8 cellular contexts compared by ENCODE assay signal in the genomic region with DNA sequence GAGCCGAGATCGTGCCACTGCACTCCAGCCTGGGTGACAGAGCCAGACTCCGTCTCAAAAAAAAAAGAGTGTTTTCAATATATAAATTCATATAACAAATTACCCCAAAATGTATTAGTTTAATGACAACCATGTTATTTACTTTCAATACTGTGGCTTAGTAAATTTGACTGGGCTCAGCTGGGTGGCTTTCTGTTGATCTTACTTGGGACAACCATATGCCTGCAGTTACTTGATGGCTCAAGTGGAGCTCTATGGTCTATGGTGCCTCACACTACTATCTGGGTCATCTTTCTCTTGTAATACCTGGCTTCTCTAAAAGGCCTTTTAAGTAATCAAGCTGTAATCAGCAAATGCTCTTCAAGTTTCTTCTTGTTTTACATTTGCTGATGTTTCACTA.
"Had no signal": no experiment of that assay in that cellular context is flagged by ENCODE, and none has a peak within 500 bp of the region (broad histone marks: within the 10 kb centered on the region; RNA-seq: fewer than 3 reads in every experiment).

No MANE protein-coding gene starts in this region.

- H2AFZ ChIP-seq: GM23248 had no signal

- H3K27ac ChIP-seq: GM23248 had no signal

- DNase-seq: GOT3, H7, H9 had no signal

- H3K36me3 ChIP-seq: HAP-1 had no signal

- H3K9ac ChIP-seq: GM23248 had no signal

- FAIRE-seq: H1 had no signal

- H3K27ac Mint-ChIP-seq: H9, HFFc6 had no signal

- H3K4me3 ChIP-seq: GM23248, HAP-1 had no signal

- H3K4me3 Mint-ChIP-seq: H9, HFFc6 had no signal

- H3K9me3 ChIP-seq: HAP-1 had no signal

- ATAC-seq: HCT116 had no signal

- H3K4me1 ChIP-seq: HAP-1 had no signal
